1 cellular context compared by ENCODE assay signal in genomic region chr7:100166317-100166940, GRCh38.
TF ChIP-seq lines count a peak whose summit lies in the region.

No MANE protein-coding gene starts in this region.

TF ChIP-seq in A549, 52 proteins besides CTCF, POLR2A, EP300 and RAD21 (continued from another document):
- TF ChIP-seq REST (IDR thresholded peaks at IDR 0.05) = no peak
- TF ChIP-seq SREBF2 (IDR thresholded peaks at IDR 0.05) = no peak
- no peak for TF ChIP-seq HDAC2 (IDR thresholded peaks at IDR 0.05)
- no peak for TF ChIP-seq CBX2 (IDR thresholded peaks at IDR 0.05; ENCODE audit: borderline replicate concordance, low read depth)
- TF ChIP-seq HOXA7 (CRISPR knock-in tag; IDR thresholded peaks at IDR 0.05) = no peak
- TF ChIP-seq BCL3 (IDR thresholded peaks at IDR 0.05) = no peak
- TF ChIP-seq MAZ (IDR thresholded peaks at IDR 0.05; ENCODE audit: borderline replicate concordance, low read depth, low read length) = no peak
- TF ChIP-seq USF2 (IDR thresholded peaks at IDR 0.05) = no peak
- TF ChIP-seq MYC (IDR thresholded peaks at IDR 0.05; ENCODE audit: borderline replicate concordance, low read length) = no peak
- TF ChIP-seq ZC3H11A (IDR thresholded peaks at IDR 0.05) = no peak
- no peak for TF ChIP-seq FOXS1 (CRISPR knock-in tag; IDR thresholded peaks at IDR 0.05)
- no peak for TF ChIP-seq E2F6 (IDR thresholded peaks at IDR 0.05; ENCODE audit: borderline replicate concordance, low read depth)
